ENCODE assay signal across 8 cellular contexts in genomic region chr7:23594879-23595604, GRCh38. TPM values are rescaled to one million over a fixed set of nuclear protein-coding genes. Genes with fewer than 3 reads are reported as not detected.
DNase-seq lines count a peak whose midpoint lies in the region; ATAC-seq and TF ChIP-seq lines count a peak whose summit lies in the region.

No MANE protein-coding gene starts in this region.

- H3K4me3 ChIP-seq in kidney epithelial cell (ENCODE audit: low read depth, low read length): no peak overlapping the region
- H3K4me3 ChIP-seq in Caco-2 (ENCODE audit: low read depth, low read length): no peak overlapping the region

- H3K36me3 Mint-ChIP-seq in mesothelial cell of epicardium (no peaks in the 10 kb centered on the region), Caco-2 (ENCODE audit: insufficient read depth, unreplicated experiment) (peaks cover 10% of the 10 kb centered on the region)

- H3K27me3 ChIP-seq in kidney epithelial cell (ENCODE audit: control insufficient read depth, insufficient read depth, low read length): no peaks in the 10 kb centered on the region
- H3K27me3 ChIP-seq in Caco-2 (replicated peaks; ENCODE audit: control insufficient read depth, insufficient read depth, low read length): no peaks in the 10 kb centered on the region

- H3K27me3 Mint-ChIP-seq in mesothelial cell of epicardium (ENCODE audit: low read depth) (peaks cover 1% of the 10 kb centered on the region), Caco-2 (ENCODE audit: insufficient read depth, unreplicated experiment) (peaks cover 4% of the 10 kb centered on the region)

- H3K9me3 Mint-ChIP-seq in mesothelial cell of epicardium (no peaks in the 10 kb centered on the region), Caco-2 (ENCODE audit: unreplicated experiment) (no peaks in the 10 kb centered on the region)

- no peaks in the 10 kb centered on the region for H3K36me3 ChIP-seq in kidney epithelial cell (ENCODE audit: control insufficient read depth, insufficient read depth, low read length)
- no peaks in the 10 kb centered on the region for H3K36me3 ChIP-seq in Caco-2 (ENCODE audit: control insufficient read depth, insufficient read depth, low read length)

- ATAC-seq in GM18873 (IDR thresholded peaks at IDR 0.05; ENCODE audit: low FRiP score, unreplicated experiment): peak; percentile 79
- peak; percentile 53 for ATAC-seq in HG02642 (IDR thresholded peaks at IDR 0.05; ENCODE audit: poor library complexity, unreplicated experiment)

- DNase-seq in NCI-H69 (lab: John Stamatoyannopoulos, UW): peak; percentile 33
- peak; percentile 31 for DNase-seq in kidney epithelial cell (ENCODE audit: low read depth)
- no peak for DNase-seq in mesothelial cell of epicardium (ENCODE audit: low spot score in 2 of 2, unreplicated experiment in 2 of 2)
- DNase-seq in cerebellum (ENCODE audit: low spot score): no peak
- no peak for DNase-seq in Ammon's horn (ENCODE audit: low spot score)
- no peak for DNase-seq in Caco-2

- no peak for TF ChIP-seq CTCF in kidney epithelial cell (IDR thresholded peaks at IDR 0.05; ENCODE audit: insufficient read depth, low read length, poor library complexity, severe bottlenecking)
- no peak for TF ChIP-seq CTCF in mesothelial cell of epicardium (IDR thresholded peaks at IDR 0.05; ENCODE audit: unreplicated experiment)
- TF ChIP-seq CTCF in Caco-2 (IDR thresholded peaks at IDR 0.05; ENCODE audit: insufficient read depth in 1 of 2, low read depth in 1 of 2, low read length in 1 of 2, severe bottlenecking in 1 of 2, unreplicated experiment in 1 of 2): no peak

- no peak overlapping the region for H3K27ac Mint-ChIP-seq in mesothelial cell of epicardium
- no peak overlapping the region for H3K27ac Mint-ChIP-seq in Caco-2 (ENCODE audit: unreplicated experiment)

- intact Hi-C loops in Caco-2 (cut with micrococcal nuclease; ENCODE audit: unreplicated experiment): no loop called here

- H3K4me3 Mint-ChIP-seq in mesothelial cell of epicardium (no peak overlapping the region), Caco-2 (ENCODE audit: unreplicated experiment) (no peak overlapping the region)

- no TSS peak for BruUV-seq in Caco-2 (replicated peaks; lab: Mats Ljungman, UMichigan)

- CTCF ChIA-PET in Caco-2 (lab: Charles Lee): interaction anchor here (1.0 kb wide), 1 partner anchor 48 kb away, joined by 3 read pairs; no protein-coding TSS in a partner anchor

- H3K9me3 ChIP-seq in Caco-2: no peaks in the 10 kb centered on the region

- peaks cover 12% of the 10 kb centered on the region for H3K4me1 ChIP-seq in Caco-2

- POLR2A ChIA-PET in Caco-2 (lab: Charles Lee): interaction anchor here (1.2 kb wide), 1 partner anchor 115 kb away, joined by 3 read pairs; the partner anchor contains the start of gene STK31

- H3K4me1 Mint-ChIP-seq in mesothelial cell of epicardium: peaks cover 26% of the 10 kb centered on the region
- peaks cover 15% of the 10 kb centered on the region for H3K4me1 Mint-ChIP-seq in Caco-2 (ENCODE audit: low read depth, unreplicated experiment)

RNA-seq across cellular contexts. Expression of gene CCDC126, which starts 2.1 kb away (rescaled TPM):
- 14.2 and 18.0 TPM in 2 replicates for total RNA-seq in kidney epithelial cell
- total RNA-seq in mesothelial cell of epicardium: 9.6 to 13.7 TPM (median 10.6 TPM) in 3 replicates
- total RNA-seq in cerebellum: 27.4 TPM
- 10.1 and 11.3 TPM in 2 replicates for total RNA-seq in Caco-2 (2022)

Comparison
In these comparisons a context has a peak if more than half of its experiments do, and no peak if none do; other contexts are left out.
1. DNase-seq: peak in NCI-H69 (single experiment) and kidney epithelial cell (single experiment); none in mesothelial cell of epicardium (0 of 2), cerebellum (single experiment), Ammon's horn (single experiment) and Caco-2 (0 of 2).